ENCODE assay signal across 1 cellular context in the genomic region with DNA sequence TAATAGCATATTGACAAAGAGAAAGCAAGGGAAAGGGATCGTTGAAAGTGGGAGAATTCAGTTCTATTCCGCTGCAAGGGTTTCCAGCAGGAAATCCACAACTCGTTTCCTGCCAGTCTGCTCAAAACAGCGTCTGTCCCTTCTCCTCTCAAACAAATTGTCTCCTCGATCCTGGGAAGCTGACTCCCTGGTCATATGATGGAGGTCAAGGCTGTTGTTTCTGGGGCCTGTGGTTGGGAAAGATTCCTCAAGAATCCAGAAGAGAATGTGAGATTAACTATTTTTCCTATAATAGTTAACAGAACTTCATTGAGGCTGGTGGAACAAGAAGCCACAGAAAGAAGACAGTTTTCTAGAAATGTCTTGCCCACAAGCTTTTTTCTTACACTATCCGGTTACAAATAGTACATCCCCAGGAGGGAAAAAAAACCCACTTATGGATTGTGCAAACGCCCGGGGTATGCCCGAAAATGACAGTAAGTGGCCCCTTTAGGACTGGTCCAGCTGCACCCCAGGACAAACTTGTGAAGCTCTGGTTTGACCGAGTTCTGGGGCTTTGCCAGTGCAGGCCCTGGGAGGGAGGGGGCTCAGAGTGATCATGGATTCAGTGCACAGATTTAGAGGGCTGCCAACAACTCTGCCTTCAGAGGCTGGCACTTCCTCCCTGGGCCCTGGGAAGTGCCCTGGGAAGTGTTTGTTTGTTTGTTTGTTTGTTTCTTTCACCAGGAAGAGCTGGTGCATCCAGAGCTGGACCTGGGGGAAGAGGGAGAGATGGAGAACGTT.
TF ChIP-seq lines count a peak whose summit lies in the region.

No MANE protein-coding gene starts in this region.

TF ChIP-seq in SK-N-SH treated with all-trans-retinoic acid at 6 μM for 48 hours, 23 proteins besides CTCF, POLR2A, EP300 and RAD21 (continued from another document):
- TF ChIP-seq, protein P1, sequence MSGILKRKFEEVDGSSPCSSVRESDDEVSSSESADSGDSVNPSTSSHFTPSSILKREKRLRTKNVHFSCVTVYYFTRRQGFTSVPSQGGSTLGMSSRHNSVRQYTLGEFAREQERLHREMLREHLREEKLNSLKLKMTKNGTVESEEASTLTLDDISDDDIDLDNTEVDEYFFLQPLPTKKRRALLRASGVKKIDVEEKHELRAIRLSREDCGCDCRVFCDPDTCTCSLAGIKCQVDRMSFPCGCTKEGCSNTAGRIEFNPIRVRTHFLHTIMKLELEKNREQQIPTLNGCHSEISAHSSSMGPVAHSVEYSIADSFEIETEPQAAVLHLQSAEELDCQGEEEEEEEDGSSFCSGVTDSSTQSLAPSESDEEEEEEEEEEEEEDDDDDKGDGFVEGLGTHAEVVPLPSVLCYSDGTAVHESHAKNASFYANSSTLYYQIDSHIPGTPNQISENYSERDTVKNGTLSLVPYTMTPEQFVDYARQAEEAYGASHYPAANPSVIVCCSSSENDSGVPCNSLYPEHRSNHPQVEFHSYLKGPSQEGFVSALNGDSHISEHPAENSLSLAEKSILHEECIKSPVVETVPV (CRISPR knock-in tag; IDR thresholded peaks at IDR 0.05): no peak
- TF ChIP-seq ISL1 (CRISPR knock-in tag; IDR thresholded peaks at IDR 0.05): no peak
- no peak for TF ChIP-seq ZFP30 (CRISPR knock-in tag; IDR thresholded peaks at IDR 0.05)
- no peak for TF ChIP-seq CREB5 (CRISPR knock-in tag; IDR thresholded peaks at IDR 0.05; ENCODE audit: low read depth)
- TF ChIP-seq CSDC2 (CRISPR knock-in tag; IDR thresholded peaks at IDR 0.05): no peak
- TF ChIP-seq ESRRG (CRISPR knock-in tag; IDR thresholded peaks at IDR 0.05): no peak
- no peak for TF ChIP-seq OSR1 (CRISPR knock-in tag; IDR thresholded peaks at IDR 0.05)
TF ChIP-seq in SK-N-SH treated with all-trans-retinoic acid at 6 μM for 48 hours: peak in this region for 0.
